Comparison of ENCODE assay signal across 10 cellular contexts in genomic region chr6:36132221-36132895, GRCh38. TPM values are rescaled to one million over a fixed set of nuclear protein-coding genes. Genes with fewer than 3 reads are reported as not detected.
DNase-seq lines count a peak whose midpoint lies in the region; ATAC-seq and TF ChIP-seq lines count a peak whose summit lies in the region.
"Had no signal": no experiment of that assay in that cellular context is flagged by ENCODE, and none has a peak within 500 bp of the region (broad histone marks: within the 10 kb centered on the region; RNA-seq: fewer than 3 reads in every experiment).

No MANE protein-coding gene starts in this region.

- 84% methylated on average over 5 of the region's 5 CpGs for WGBS in smooth muscle cell (ENCODE audit: low lambda C conversion rate)
- WGBS in aorta, 2 donors: 96 to 98% methylated on average over 5 of the region's 5 CpGs

- H3K4me1 ChIP-seq in smooth muscle cell (ENCODE audit: low read depth) (peaks cover 12% of the 10 kb centered on the region), aorta (ENCODE audit: control insufficient read depth in 1 of 2, insufficient read depth in 2 of 2, low read length in 2 of 2) (no peaks in the 10 kb centered on the region)

- H4K20me1 ChIP-seq in smooth muscle cell (ENCODE audit: low read depth): no peaks in the 10 kb centered on the region

- no peak overlapping the region for H2AFZ ChIP-seq in smooth muscle cell (ENCODE audit: low read depth)

- CTCF ChIA-PET in T-cell (lab: Charles Lee): interaction anchor here in 1 of 2 donors (0.6 to 3.3 kb wide), 9 partner anchors 12 to 1193 kb away, joined by 3 to 25 read pairs (median 4); partner anchors contain the start of gene MAPK14

- TF ChIP-seq CTCF in glutamatergic neuron (IDR thresholded peaks at IDR 0.05; ENCODE audit: partially characterized antibody, unreplicated experiment): no peak
- no peak for TF ChIP-seq CTCF in smooth muscle cell (IDR thresholded peaks at IDR 0.05; ENCODE audit: borderline replicate concordance, insufficient read depth, poor library complexity, severe bottlenecking)

- peak overlapping the region; percentile 87 for H3K4me2 ChIP-seq in smooth muscle cell

- no peaks in the 10 kb centered on the region for H3K79me2 ChIP-seq in smooth muscle cell (ENCODE audit: low read depth)

- intact Hi-C loops in aorta (cut with DNase I): no loop called here

- H3K4me3 ChIP-seq in smooth muscle cell (no peak overlapping the region), aorta (ENCODE audit: low read length in 2 of 2) (no peak overlapping the region)

- peak overlapping the region; percentile 80 for H3K4me3 Mint-ChIP-seq in T-helper 1 cell treated with Interleukin-12 subunit alpha and Interleukin-12 subunit beta and Interleukin-4 antibody, amounts not matched to agents 30 μg/mL and 1 μg/mL, for 36 hours
- H3K4me3 Mint-ChIP-seq in T-cell (peak overlapping the region; percentile 81 to 89 (median 83)), glutamatergic neuron (ENCODE audit: unreplicated experiment) (peak overlapping the region; percentile 42)

- H3K36me3 ChIP-seq in smooth muscle cell (ENCODE audit: low read depth) (no peaks in the 10 kb centered on the region), aorta (ENCODE audit: control insufficient read depth in 1 of 2, insufficient read depth in 2 of 2, low read length in 1 of 2) (no peaks in the 10 kb centered on the region)

- no peak overlapping the region for H3K27ac ChIP-seq in smooth muscle cell (ENCODE audit: low read depth)
- H3K27ac ChIP-seq in aorta (ENCODE audit: low read depth in 1 of 2, low read length in 2 of 2): no peak overlapping the region
- H3K27ac ChIP-seq: psoas muscle had no signal

- DNase-seq in T-helper 1 cell (no peak), T-cell (no peak), glutamatergic neuron (no peak), smooth muscle cell (lab: John Stamatoyannopoulos, UW; ENCODE audit: unreplicated experiment) (no peak), aorta (no peak)
- DNase-seq: KG1 had no signal

- ATAC-seq in T-cell (replicated peaks in 1 of 4): no peak
- no peak for ATAC-seq in GM18858 (IDR thresholded peaks at IDR 0.05; ENCODE audit: unreplicated experiment)
- no peak for ATAC-seq in aorta (ENCODE audit: low FRiP score)
- no peak for ATAC-seq in HG02759 (IDR thresholded peaks at IDR 0.05; ENCODE audit: unreplicated experiment)
- ATAC-seq: psoas muscle had no signal

- peak overlapping the region; percentile 86 for H3K27ac Mint-ChIP-seq in T-helper 1 cell treated with Interleukin-12 subunit alpha and Interleukin-12 subunit beta and Interleukin-4 antibody, amounts not matched to agents 30 μg/mL and 1 μg/mL, for 36 hours
- H3K27ac Mint-ChIP-seq in T-cell (peak overlapping the region; percentile 94), glutamatergic neuron (ENCODE audit: unreplicated experiment) (no peak overlapping the region)

- peaks cover 33% of the 10 kb centered on the region for H3K36me3 Mint-ChIP-seq in T-helper 1 cell treated with Interleukin-12 subunit alpha and Interleukin-12 subunit beta and Interleukin-4 antibody, amounts not matched to agents 30 μg/mL and 1 μg/mL, for 36 hours (ENCODE audit: low read depth)
- H3K36me3 Mint-ChIP-seq in T-cell (peaks cover 30% of the 10 kb centered on the region), glutamatergic neuron (ENCODE audit: unreplicated experiment) (no peaks in the 10 kb centered on the region)

- no peaks in the 10 kb centered on the region for H3K9me3 Mint-ChIP-seq in T-helper 1 cell treated with Interleukin-12 subunit alpha and Interleukin-12 subunit beta and Interleukin-4 antibody, amounts not matched to agents 30 μg/mL and 1 μg/mL, for 36 hours
- no peaks in the 10 kb centered on the region for H3K9me3 Mint-ChIP-seq in T-cell
- peaks cover 2% of the 10 kb centered on the region for H3K9me3 Mint-ChIP-seq in glutamatergic neuron (ENCODE audit: unreplicated experiment)

- no peak overlapping the region for H3K9ac ChIP-seq in smooth muscle cell (ENCODE audit: low read depth)

- no peaks in the 10 kb centered on the region for H3K27me3 Mint-ChIP-seq in T-helper 1 cell treated with Interleukin-12 subunit alpha and Interleukin-12 subunit beta and Interleukin-4 antibody, amounts not matched to agents 30 μg/mL and 1 μg/mL, for 36 hours (ENCODE audit: low read depth)
- H3K27me3 Mint-ChIP-seq in T-cell (no peaks in the 10 kb centered on the region), glutamatergic neuron (ENCODE audit: unreplicated experiment) (no peaks in the 10 kb centered on the region)

- H3K27me3 ChIP-seq in smooth muscle cell (ENCODE audit: low read depth) (no peaks in the 10 kb centered on the region), aorta (ENCODE audit: control insufficient read depth in 1 of 2, insufficient read depth in 2 of 2, low read length in 1 of 2) (no peaks in the 10 kb centered on the region)

- H3K9me3 ChIP-seq in smooth muscle cell (replicated peaks; ENCODE audit: low read depth) (no peaks in the 10 kb centered on the region), aorta (ENCODE audit: control insufficient read depth, low read length) (no peaks in the 10 kb centered on the region)
- H3K9me3 ChIP-seq: psoas muscle had no signal

- peaks cover 30% of the 10 kb centered on the region for H3K4me1 Mint-ChIP-seq in T-helper 1 cell treated with Interleukin-12 subunit alpha and Interleukin-12 subunit beta and Interleukin-4 antibody, amounts not matched to agents 30 μg/mL and 1 μg/mL, for 36 hours (ENCODE audit: low read depth)
- H3K4me1 Mint-ChIP-seq in T-cell: peaks cover 39 to 59% (median 46%) of the 10 kb centered on the region in 3 donors
- H3K4me1 Mint-ChIP-seq in glutamatergic neuron (ENCODE audit: low read depth, unreplicated experiment): peaks cover 26% of the 10 kb centered on the region

- POLR2A ChIA-PET in T-cell (lab: Charles Lee): interaction anchor here in 1 of 2 donors (0.9 kb wide), 1 partner anchor 11 kb away, joined by 6 read pairs; no protein-coding TSS in a partner anchor

- peaks cover 9% of the 10 kb centered on the region for H3F3A ChIP-seq in smooth muscle cell (ENCODE audit: low read depth)

RNA-seq across cellular contexts. Expression of gene MAPK13, which starts 2.0 kb away (rescaled TPM):
- total RNA-seq in T-cell (10 to 100 TPM; 38.2 to 45.6 (median 44.1) TPM), glutamatergic neuron (ENCODE audit: unreplicated experiment) (4.2 TPM), smooth muscle cell (10.8 and 11.3 TPM in 2 replicates), aorta (10 to 100 TPM; 10.1 to 12.9 TPM)
- polyA plus RNA-seq in smooth muscle cell (8.4 and 16.8 TPM in 2 replicates), aorta (10 to 100 TPM in 1 of 2 donors, 1 to 10 TPM in 1; 2.2 to 20.3 TPM)
